In the genomic region with DNA sequence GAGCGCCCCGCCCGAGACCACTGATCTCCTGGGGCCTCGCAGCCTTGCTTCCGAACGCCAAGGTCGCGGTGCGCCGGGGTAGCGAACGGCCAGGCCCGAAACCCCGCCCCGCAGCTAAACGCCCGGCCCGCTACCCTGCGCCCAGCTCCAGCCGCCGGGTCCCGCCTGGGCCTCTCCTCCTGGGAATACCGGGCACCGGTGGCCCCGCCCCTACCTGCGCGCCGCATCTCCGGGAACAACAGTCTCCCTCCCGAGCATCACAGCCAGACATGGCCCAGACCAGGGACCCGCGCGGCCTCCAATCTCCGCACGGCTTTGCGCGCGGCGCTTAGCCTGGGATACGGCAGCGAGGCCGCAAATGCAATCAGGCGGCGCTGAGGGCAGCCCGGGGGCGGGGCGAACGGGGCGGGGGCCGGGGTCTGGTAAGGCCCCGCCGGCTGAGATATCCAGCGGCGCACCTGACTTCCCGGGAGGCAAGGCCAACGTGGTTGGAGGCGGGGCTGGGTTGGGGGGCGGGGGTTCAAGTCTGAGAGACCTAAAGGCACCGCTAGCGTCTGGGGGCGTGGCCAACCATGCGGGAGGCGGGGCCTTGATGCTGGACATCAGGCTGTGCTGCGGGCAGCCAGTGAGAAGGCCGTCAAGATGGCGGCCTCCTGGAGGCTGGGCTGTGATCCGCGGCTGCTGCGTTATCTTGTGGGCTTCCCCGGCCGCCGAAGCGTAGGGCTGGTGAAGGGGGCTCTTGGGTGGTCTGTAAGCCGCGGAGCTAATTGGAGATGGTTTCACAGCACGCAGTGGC, we compare ENCODE assay signal across 1 cellular context.
TF ChIP-seq lines count a peak whose summit lies in the region.

A gene with protein sequence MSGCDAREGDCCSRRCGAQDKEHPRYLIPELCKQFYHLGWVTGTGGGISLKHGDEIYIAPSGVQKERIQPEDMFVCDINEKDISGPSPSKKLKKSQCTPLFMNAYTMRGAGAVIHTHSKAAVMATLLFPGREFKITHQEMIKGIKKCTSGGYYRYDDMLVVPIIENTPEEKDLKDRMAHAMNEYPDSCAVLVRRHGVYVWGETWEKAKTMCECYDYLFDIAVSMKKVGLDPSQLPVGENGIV (minus strand): TSS at position 366 of the 796 bp plus-strand sequence. CDS start 95 bp downstream, at position 271.
Gene PDHX (plus strand): TSS at position 605 of the 796 bp plus-strand sequence. CDS start 38 bp downstream, at position 643.

TF ChIP-seq in HepG2, 621 proteins besides CTCF, POLR2A, EP300 and RAD21 (continued from another document and continues in another):
- TF ChIP-seq, protein P1, sequence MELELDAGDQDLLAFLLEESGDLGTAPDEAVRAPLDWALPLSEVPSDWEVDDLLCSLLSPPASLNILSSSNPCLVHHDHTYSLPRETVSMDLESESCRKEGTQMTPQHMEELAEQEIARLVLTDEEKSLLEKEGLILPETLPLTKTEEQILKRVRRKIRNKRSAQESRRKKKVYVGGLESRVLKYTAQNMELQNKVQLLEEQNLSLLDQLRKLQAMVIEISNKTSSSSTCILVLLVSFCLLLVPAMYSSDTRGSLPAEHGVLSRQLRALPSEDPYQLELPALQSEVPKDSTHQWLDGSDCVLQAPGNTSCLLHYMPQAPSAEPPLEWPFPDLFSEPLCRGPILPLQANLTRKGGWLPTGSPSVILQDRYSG (CRISPR knock-in tag; IDR thresholded peaks at IDR 0.05): peak; percentile 43; the same call in 1 of the 2 replicates
- TF ChIP-seq ZNF414 (CRISPR knock-in tag; IDR thresholded peaks at IDR 0.05) (no peak), CC2D1A (CRISPR knock-in tag; IDR thresholded peaks at IDR 0.05) (no peak), MXD1 (CRISPR knock-in tag; IDR thresholded peaks at IDR 0.05) (peak; percentile 2; the same call in 1 of the 2 replicates), ZNF572 (CRISPR knock-in tag; IDR thresholded peaks at IDR 0.05) (peak; percentile 83; the same call in 1 of the 2 replicates), ZNF883 (CRISPR knock-in tag; IDR thresholded peaks at IDR 0.05; ENCODE audit: not compliant biosample characterization) (peak; percentile 66), MTA1 (CRISPR knock-in tag; IDR thresholded peaks at IDR 0.05; ENCODE audit: borderline replicate concordance) (peak; percentile 55; the same call in 1 of the 2 replicates), KLF15 (CRISPR knock-in tag; IDR thresholded peaks at IDR 0.05; ENCODE audit: borderline replicate concordance) (0 out of 2 replicates have a peak, but pooled peaks have one; percentile 83), MTA3 (CRISPR knock-in tag; IDR thresholded peaks at IDR 0.05) (no peak), ZNF768 (CRISPR knock-in tag; IDR thresholded peaks at IDR 0.05) (peak; percentile 72), RERE (CRISPR knock-in tag; IDR thresholded peaks at IDR 0.05; ENCODE audit: low read depth) (no peak), FOSL2 (CRISPR knock-in tag; IDR thresholded peaks at IDR 0.05) (peak; percentile 56), JUND (CRISPR knock-in tag; IDR thresholded peaks at IDR 0.05) (no peak), ZNF431 (CRISPR knock-in tag; IDR thresholded peaks at IDR 0.05; ENCODE audit: borderline replicate concordance, low read depth) (no peak), ZBTB26 (CRISPR knock-in tag; IDR thresholded peaks at IDR 0.05; ENCODE audit: borderline replicate concordance) (peak; percentile 42), ADNP (CRISPR knock-in tag; IDR thresholded peaks at IDR 0.05) (no peak), ZNF747 (CRISPR knock-in tag; IDR thresholded peaks at IDR 0.05; ENCODE audit: borderline replicate concordance) (peak; percentile 56; the same call in 1 of the 2 replicates), ZNF124 (CRISPR knock-in tag; IDR thresholded peaks at IDR 0.05) (peak; percentile 89; the same call in 1 of the 2 replicates), DNMT3B (CRISPR knock-in tag; conservative IDR thresholded peaks at IDR 0.05) (no peak), RXRA (CRISPR knock-in tag; IDR thresholded peaks at IDR 0.05) (peak; percentile 68), FOXK2 (IDR thresholded peaks at IDR 0.05) (no peak), ZNF75D (CRISPR knock-in tag; IDR thresholded peaks at IDR 0.05; ENCODE audit: borderline replicate concordance) (no peak; the same call in 1 of the 2 replicates), ZNF530 (CRISPR knock-in tag; IDR thresholded peaks at IDR 0.05; ENCODE audit: low read depth) (no peak), THRA (CRISPR knock-in tag; IDR thresholded peaks at IDR 0.05; ENCODE audit: borderline replicate concordance) (peak; percentile 54; the same call in 1 of the 2 replicates), GATAD1 (CRISPR knock-in tag; IDR thresholded peaks at IDR 0.05) (peak; percentile 80), ZNF619 (CRISPR knock-in tag; IDR thresholded peaks at IDR 0.05) (0 out of 2 replicates have a peak, but pooled peaks have one; percentile 54), ZNF652 (CRISPR knock-in tag; IDR thresholded peaks at IDR 0.05; ENCODE audit: borderline replicate concordance, low read depth) (no peak), SP140L (CRISPR knock-in tag; IDR thresholded peaks at IDR 0.05; ENCODE audit: borderline replicate concordance) (no peak), RNF2 (conservative IDR thresholded peaks at IDR 0.05; ENCODE audit: low read depth) (0 out of 2 replicates have a peak, but pooled peaks have one; percentile 29), RFX5 (IDR thresholded peaks at IDR 0.05; ENCODE audit: low read depth, low read length) (no peak)
- TF ChIP-seq, protein P2, sequence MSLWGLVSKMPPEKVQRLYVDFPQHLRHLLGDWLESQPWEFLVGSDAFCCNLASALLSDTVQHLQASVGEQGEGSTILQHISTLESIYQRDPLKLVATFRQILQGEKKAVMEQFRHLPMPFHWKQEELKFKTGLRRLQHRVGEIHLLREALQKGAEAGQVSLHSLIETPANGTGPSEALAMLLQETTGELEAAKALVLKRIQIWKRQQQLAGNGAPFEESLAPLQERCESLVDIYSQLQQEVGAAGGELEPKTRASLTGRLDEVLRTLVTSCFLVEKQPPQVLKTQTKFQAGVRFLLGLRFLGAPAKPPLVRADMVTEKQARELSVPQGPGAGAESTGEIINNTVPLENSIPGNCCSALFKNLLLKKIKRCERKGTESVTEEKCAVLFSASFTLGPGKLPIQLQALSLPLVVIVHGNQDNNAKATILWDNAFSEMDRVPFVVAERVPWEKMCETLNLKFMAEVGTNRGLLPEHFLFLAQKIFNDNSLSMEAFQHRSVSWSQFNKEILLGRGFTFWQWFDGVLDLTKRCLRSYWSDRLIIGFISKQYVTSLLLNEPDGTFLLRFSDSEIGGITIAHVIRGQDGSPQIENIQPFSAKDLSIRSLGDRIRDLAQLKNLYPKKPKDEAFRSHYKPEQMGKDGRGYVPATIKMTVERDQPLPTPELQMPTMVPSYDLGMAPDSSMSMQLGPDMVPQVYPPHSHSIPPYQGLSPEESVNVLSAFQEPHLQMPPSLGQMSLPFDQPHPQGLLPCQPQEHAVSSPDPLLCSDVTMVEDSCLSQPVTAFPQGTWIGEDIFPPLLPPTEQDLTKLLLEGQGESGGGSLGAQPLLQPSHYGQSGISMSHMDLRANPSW (CRISPR knock-in tag; IDR thresholded peaks at IDR 0.05; ENCODE audit: borderline replicate concordance): peak; percentile 45; the same call in 1 of the 2 replicates
